In the genomic region with DNA sequence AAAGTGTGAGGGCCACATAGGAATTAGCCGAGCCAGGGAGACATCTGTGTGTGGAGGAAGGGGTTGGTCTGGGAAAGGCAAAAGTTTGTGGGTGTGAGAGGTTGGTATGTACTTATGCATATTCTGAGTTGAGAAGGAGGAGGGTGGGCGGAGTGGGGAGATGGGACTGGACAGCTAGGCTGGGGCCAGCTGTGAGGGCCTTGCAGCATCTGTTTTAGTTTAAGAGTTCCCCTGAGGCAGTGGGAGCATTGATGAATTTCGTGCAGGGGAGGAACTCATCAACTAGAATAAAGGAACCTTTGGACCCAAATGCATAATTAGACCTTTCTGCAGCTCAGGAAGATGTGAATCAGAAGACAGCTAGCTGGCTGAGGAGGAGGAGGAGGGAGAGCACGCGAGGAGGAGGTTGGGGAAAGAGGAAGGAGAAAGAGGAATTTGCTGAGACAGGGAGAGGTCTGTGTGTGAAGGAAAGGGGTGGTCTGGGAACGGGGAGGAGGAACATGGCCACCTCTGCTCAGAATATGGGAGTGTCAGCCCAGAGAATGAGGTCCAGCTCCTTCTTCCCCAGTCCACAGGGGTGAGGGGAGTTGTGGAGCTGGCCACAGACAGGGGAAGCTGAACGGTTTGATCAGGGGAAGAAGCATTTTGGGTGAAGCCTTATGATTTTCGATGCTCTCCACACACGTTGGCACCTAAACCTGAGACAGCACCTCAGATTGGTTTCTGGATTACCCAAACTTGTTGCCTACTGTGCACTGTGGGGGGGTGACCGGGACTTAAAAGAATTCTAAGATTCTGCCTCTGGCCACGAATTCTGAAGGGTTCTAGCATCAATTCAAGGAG, we compare ENCODE assay signal across 17 cellular contexts. TPM values are rescaled to one million over a fixed set of nuclear protein-coding genes. Genes with fewer than 3 reads are reported as not detected.
A peak's percentile ranks its signal among the peaks of the same experiment; 100 is the strongest.
DNase-seq lines count a peak whose midpoint lies in the region; FAIRE-seq and TF ChIP-seq lines count a peak whose summit lies in the region.
"Had no signal": no experiment of that assay in that cellular context is flagged by ENCODE, and none has a peak within 500 bp of the region (broad histone marks: within the 10 kb centered on the region; RNA-seq: fewer than 3 reads in every experiment).

No MANE protein-coding gene starts in this region.

- TF ChIP-seq POLR2A in GM12891 (IDR thresholded peaks at IDR 0.05; ENCODE audit: low read depth, low read length), result no peak

- DNase-seq in EL (peak; percentile 86), NOMO-1 treated with DMSO at 0.1 percent for 48 hours (lab: John Stamatoyannopoulos, UW; ENCODE audit: unreplicated experiment) (peak; percentile 75), fibroblast of gingiva (ENCODE audit: low read depth) (peak; percentile 17), skeletal muscle cell (ENCODE audit: low read depth) (peak; percentile 48), HUDEP-2 (lab: John Stamatoyannopoulos, UW; ENCODE audit: unreplicated experiment in 76 of 76) (no peak), GM12891 (ENCODE audit: insufficient read length, low spot score) (no peak), posterior cingulate gyrus (no peak)
- DNase-seq in activated T-helper 1 cell treated with anti-CD3 and anti-CD28 coated beads, Interleukin-12 subunit alpha, Interleukin-12 subunit beta, Interleukin-2, Interleukin-4 antibody, amounts not matched to agents 30 ng/mL and 10 ng/mL and 1 ng/mL, durations not matched to agents 14 hours and 24 hours and 36 hours (ENCODE audit: low spot score), result no peak
- DNase-seq: activated B cell treated with CpG ODN at 0.5 μM for 24 hours; activated naive CD8-positive, alpha-beta T cell treated with anti-CD3 and anti-CD28 coated beads, Interleukin-2, amount 10 ng/mL, durations not matched to agents 7 days and 5 days; left colon; naive thymus-derived CD8-positive, alpha-beta T cell; NCI-H146; NCI-H774 had no signal

- intact Hi-C loops in activated T-helper 1 cell treated with anti-CD3 and anti-CD28 coated beads, Interleukin-12 subunit alpha, Interleukin-12 subunit beta, Interleukin-2, Interleukin-4 antibody, amounts not matched to agents 30 ng/mL and 10 ng/mL and 1 ng/mL, durations not matched to agents 14 hours and 24 hours and 36 hours (cut with micrococcal nuclease), result no loop called here
- intact Hi-C loops in posterior cingulate gyrus (cut with DNase I), result no loop called here

- no peak for FAIRE-seq in GM12891 (lab: Jason Lieb, UNC)
- FAIRE-seq: D721Med had no signal

- H3K27me3 Mint-ChIP-seq in activated T-helper 1 cell treated with anti-CD3 and anti-CD28 coated beads, Interleukin-12 subunit alpha, Interleukin-12 subunit beta, Interleukin-2, Interleukin-4 antibody, amounts not matched to agents 30 ng/mL and 10 ng/mL and 1 ng/mL, durations not matched to agents 14 hours and 24 hours and 36 hours (ENCODE audit: insufficient read depth), result no peaks in the 10 kb centered on the region
- H3K27me3 Mint-ChIP-seq: activated naive CD8-positive, alpha-beta T cell treated with anti-CD3 and anti-CD28 coated beads, Interleukin-2, amount 10 ng/mL, durations not matched to agents 7 days and 5 days had no signal

- no peak overlapping the region for H3K4me3 ChIP-seq in skeletal muscle cell (ENCODE audit: low read depth, low read length)

- no peaks in the 10 kb centered on the region for H3K9me3 Mint-ChIP-seq in activated T-helper 1 cell treated with anti-CD3 and anti-CD28 coated beads, Interleukin-12 subunit alpha, Interleukin-12 subunit beta, Interleukin-2, Interleukin-4 antibody, amounts not matched to agents 30 ng/mL and 10 ng/mL and 1 ng/mL, durations not matched to agents 14 hours and 24 hours and 36 hours
- H3K9me3 Mint-ChIP-seq: activated B cell treated with CpG ODN at 0.5 μM for 24 hours; activated naive CD8-positive, alpha-beta T cell treated with anti-CD3 and anti-CD28 coated beads, Interleukin-2, amount 10 ng/mL, durations not matched to agents 7 days and 5 days; central memory CD8-positive, alpha-beta T cell; IgD-negative memory B cell; naive thymus-derived CD8-positive, alpha-beta T cell had no signal

- no peaks in the 10 kb centered on the region for H3K4me1 Mint-ChIP-seq in activated T-helper 1 cell treated with anti-CD3 and anti-CD28 coated beads, Interleukin-12 subunit alpha, Interleukin-12 subunit beta, Interleukin-2, Interleukin-4 antibody, amounts not matched to agents 30 ng/mL and 10 ng/mL and 1 ng/mL, durations not matched to agents 14 hours and 24 hours and 36 hours (ENCODE audit: low read depth)
- H3K4me1 Mint-ChIP-seq: activated B cell treated with CpG ODN at 0.5 μM for 24 hours; central memory CD8-positive, alpha-beta T cell had no signal

- H3K36me3 Mint-ChIP-seq in activated T-helper 1 cell treated with anti-CD3 and anti-CD28 coated beads, Interleukin-12 subunit alpha, Interleukin-12 subunit beta, Interleukin-2, Interleukin-4 antibody, amounts not matched to agents 30 ng/mL and 10 ng/mL and 1 ng/mL, durations not matched to agents 14 hours and 24 hours and 36 hours (ENCODE audit: low read depth), result peaks cover 6% of the 10 kb centered on the region
- H3K36me3 Mint-ChIP-seq: IgD-negative memory B cell; naive thymus-derived CD8-positive, alpha-beta T cell had no signal

- H3K4me3 Mint-ChIP-seq in activated T-helper 1 cell treated with anti-CD3 and anti-CD28 coated beads, Interleukin-12 subunit alpha, Interleukin-12 subunit beta, Interleukin-2, Interleukin-4 antibody, amounts not matched to agents 30 ng/mL and 10 ng/mL and 1 ng/mL, durations not matched to agents 14 hours and 24 hours and 36 hours, result no peak overlapping the region
- H3K4me3 Mint-ChIP-seq: activated B cell treated with CpG ODN at 0.5 μM for 24 hours; activated naive CD8-positive, alpha-beta T cell treated with anti-CD3 and anti-CD28 coated beads, Interleukin-2, amount 10 ng/mL, durations not matched to agents 7 days and 5 days; central memory CD8-positive, alpha-beta T cell; naive thymus-derived CD8-positive, alpha-beta T cell had no signal

- no peak overlapping the region for H3K27ac Mint-ChIP-seq in activated T-helper 1 cell treated with anti-CD3 and anti-CD28 coated beads, Interleukin-12 subunit alpha, Interleukin-12 subunit beta, Interleukin-2, Interleukin-4 antibody, amounts not matched to agents 30 ng/mL and 10 ng/mL and 1 ng/mL, durations not matched to agents 14 hours and 24 hours and 36 hours
- H3K27ac Mint-ChIP-seq: activated B cell treated with CpG ODN at 0.5 μM for 24 hours; activated naive CD8-positive, alpha-beta T cell treated with anti-CD3 and anti-CD28 coated beads, Interleukin-2, amount 10 ng/mL, durations not matched to agents 7 days and 5 days; IgD-negative memory B cell; naive thymus-derived CD8-positive, alpha-beta T cell had no signal

TF ChIP-seq in GM12891, 5 proteins besides CTCF, POLR2A, EP300 and RAD21:
- TF ChIP-seq TAF1 (IDR thresholded peaks at IDR 0.05; ENCODE audit: low read depth, low read length), result no peak
- no peak for TF ChIP-seq POLR2AphosphoS5 (IDR thresholded peaks at IDR 0.05; ENCODE audit: low read depth, low read length)
- no peak for TF ChIP-seq POU2F2 (IDR thresholded peaks at IDR 0.05; ENCODE audit: low read depth, low read length)

RNA-seq across cellular contexts. Expression of a gene that starts 27.8 kb away (rescaled TPM):
- polyA plus RNA-seq in GM12891 (2012; ENCODE audit: low read depth, missing spikeins), result not detected
- total RNA-seq in activated T-helper 1 cell treated with anti-CD3 and anti-CD28 coated beads, Interleukin-12 subunit alpha, Interleukin-12 subunit beta, Interleukin-2, Interleukin-4 antibody, amounts not matched to agents 30 ng/mL and 10 ng/mL and 1 ng/mL, durations not matched to agents 14 hours and 24 hours and 36 hours, result not detected in 2 replicates
- total RNA-seq: activated B cell treated with CpG ODN at 0.5 μM for 24 hours; activated naive CD8-positive, alpha-beta T cell treated with anti-CD3 and anti-CD28 coated beads, Interleukin-2, amount 10 ng/mL, durations not matched to agents 7 days and 5 days; left colon; naive thymus-derived CD8-positive, alpha-beta T cell had no signal
- polyA plus RNA-seq: IgD-negative memory B cell; naive thymus-derived CD8-positive, alpha-beta T cell had no signal

RNA-seq across cellular contexts. Expression of a gene that starts 31.8 kb away (rescaled TPM):
- polyA plus RNA-seq in GM12891 (2012; ENCODE audit: low read depth, missing spikeins), result 21.6 TPM
- total RNA-seq in activated T-helper 1 cell treated with anti-CD3 and anti-CD28 coated beads, Interleukin-12 subunit alpha, Interleukin-12 subunit beta, Interleukin-2, Interleukin-4 antibody, amounts not matched to agents 30 ng/mL and 10 ng/mL and 1 ng/mL, durations not matched to agents 14 hours and 24 hours and 36 hours, result 11.5 and 14.9 TPM in 2 replicates
- polyA plus RNA-seq: IgD-negative memory B cell had no signal

RNA-seq across cellular contexts. Expression of a gene that starts 50.9 kb away (rescaled TPM):
- polyA plus RNA-seq in GM12891 (2012; ENCODE audit: low read depth, missing spikeins), result 47.6 TPM
- total RNA-seq in activated T-helper 1 cell treated with anti-CD3 and anti-CD28 coated beads, Interleukin-12 subunit alpha, Interleukin-12 subunit beta, Interleukin-2, Interleukin-4 antibody, amounts not matched to agents 30 ng/mL and 10 ng/mL and 1 ng/mL, durations not matched to agents 14 hours and 24 hours and 36 hours, result 69.9 and 83.6 TPM in 2 replicates

Comparison
In these comparisons a context has a peak if more than half of its experiments do, and no peak if none do; other contexts are left out.
1. DNase-seq: peak in EL (single experiment), NOMO-1 treated with DMSO at 0.1 percent for 48 hours (single experiment), fibroblast of gingiva (single experiment) and skeletal muscle cell (single experiment); none in HUDEP-2 (0 of 76), GM12891 (single experiment), activated T-helper 1 cell treated with anti-CD3 and anti-CD28 coated beads, Interleukin-12 subunit alpha, Interleukin-12 subunit beta, Interleukin-2, Interleukin-4 antibody, amounts not matched to agents 30 ng/mL and 10 ng/mL and 1 ng/mL, durations not matched to agents 14 hours and 24 hours and 36 hours (single experiment) and posterior cingulate gyrus (0 of 10).